ENCODE assay signal across 8 cellular contexts in genomic region chr12:1605129-1606020, GRCh38.
DNase-seq lines count a peak whose midpoint lies in the region; ATAC-seq lines count a peak whose summit lies in the region.

No MANE protein-coding gene starts in this region.

- peak; percentile 32 for ATAC-seq in HG03045 (IDR thresholded peaks at IDR 0.05; ENCODE audit: unreplicated experiment)

- H3K27me3 ChIP-seq in layer of hippocampus (ENCODE audit: control insufficient read depth, insufficient read depth, low read length), result no peaks in the 10 kb centered on the region

- peak overlapping the region; percentile 83 for H3K27ac ChIP-seq in layer of hippocampus (ENCODE audit: low read depth, low read length)

- DNase-seq in NCI-H1436 (lab: John Stamatoyannopoulos, UW), result peak; percentile 69
- DNase-seq in NCI-H1436 treated with DMSO at 0.1 percent for 48 hours (lab: John Stamatoyannopoulos, UW), result no peak
- DNase-seq in NCI-H345 treated with DMSO at 0.1 percent for 48 hours (lab: John Stamatoyannopoulos, UW; ENCODE audit: unreplicated experiment), result peak; percentile 69
- DNase-seq in activated CD4-positive, alpha-beta T cell treated with anti-CD3 and anti-CD28 coated beads for 1 hour, result peak; percentile 41
- peak; percentile 82 for DNase-seq in dedifferentiated amniotic fluid mesenchymal stem cell (ENCODE audit: extremely low spot score)
- peak; percentile 44 to 50 for DNase-seq in stimulated activated CD4-positive, alpha-beta T cell treated with anti-CD3 and anti-CD28 coated beads, Interleukin-2, amount 100 ng/mL, for 24 hours
